Comparison of ENCODE assay signal across 1 cellular context in genomic region chr10:21533577-21534475, GRCh38.
TF ChIP-seq lines count a peak whose summit lies in the region.

MLLT10 (plus strand) TSS chr10:21534232; CDS start chr10:21534645, 413 bp downstream.

TF ChIP-seq in SK-N-SH treated with all-trans-retinoic acid at 6 μM for 48 hours, 23 proteins besides CTCF, POLR2A, EP300 and RAD21 (continued from another document):
- TF ChIP-seq OSR1 (CRISPR knock-in tag; IDR thresholded peaks at IDR 0.05) (no peak), ZNF565 (CRISPR knock-in tag; conservative IDR thresholded peaks at IDR 0.05; ENCODE audit: low read depth) (no peak), ESRRG (CRISPR knock-in tag; IDR thresholded peaks at IDR 0.05) (0 out of 2 replicates have a peak, but pooled peaks have one; percentile 11), ZFP3 (CRISPR knock-in tag; IDR thresholded peaks at IDR 0.05) (peak; percentile 43; the same call in 1 of the 2 replicates)
